23 cellular contexts compared by ENCODE assay signal in the genomic region with DNA sequence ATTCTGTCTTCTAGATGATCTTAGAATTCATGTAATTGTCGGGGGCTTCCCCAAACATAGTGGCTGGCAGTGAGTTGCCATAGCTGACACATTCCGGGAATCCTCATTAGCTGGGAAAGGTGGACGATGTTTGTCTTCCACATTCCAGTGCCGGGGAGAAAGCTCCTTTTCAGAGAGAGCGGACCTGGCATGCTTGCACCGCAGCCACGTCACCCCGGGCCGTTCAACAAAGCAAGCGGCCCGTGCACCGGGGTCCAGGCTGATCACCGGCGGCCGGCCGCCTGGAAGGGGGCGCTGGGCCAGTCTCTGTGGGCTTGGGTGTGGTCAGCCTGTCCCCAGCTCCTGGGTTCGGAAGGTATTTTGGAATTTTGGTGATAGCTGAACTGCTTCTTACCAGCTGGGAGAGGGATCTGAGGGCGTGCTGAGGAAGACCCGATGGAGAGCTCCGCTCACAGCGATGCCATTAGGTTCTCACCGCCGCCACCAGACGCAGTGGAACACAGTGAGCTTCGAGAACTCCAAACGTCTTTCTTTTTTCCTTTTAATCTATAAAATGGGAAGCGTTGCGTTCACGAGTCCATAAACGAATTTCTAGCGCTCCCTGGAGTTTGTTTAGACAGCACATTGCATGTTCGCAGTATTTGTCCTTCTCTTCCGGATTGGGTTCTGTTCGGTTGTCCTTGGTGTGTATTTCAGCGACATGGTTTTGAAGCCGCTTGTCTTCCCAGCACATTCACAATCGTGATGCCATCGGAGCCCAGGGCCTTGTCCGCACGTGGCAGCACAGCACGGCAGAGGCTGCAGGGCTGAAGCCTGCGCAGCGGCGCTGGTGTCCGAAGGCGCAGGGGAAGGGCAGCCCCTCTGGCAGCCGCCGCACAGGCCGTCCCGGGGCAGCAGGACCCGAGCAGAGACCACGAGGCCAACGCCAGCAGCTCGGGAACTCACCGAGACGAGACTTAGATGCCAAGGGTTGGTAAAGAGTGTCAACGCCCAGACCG.
DNase-seq lines count a peak whose midpoint lies in the region; ATAC-seq, FAIRE-seq and TF ChIP-seq lines count a peak whose summit lies in the region.
"Had no signal": no experiment of that assay in that cellular context is flagged by ENCODE, and none has a peak within 500 bp of the region (broad histone marks: within the 10 kb centered on the region; RNA-seq: fewer than 3 reads in every experiment).

No MANE protein-coding gene starts in this region.

- peak overlapping the region; percentile 48 for H2BK15ac ChIP-seq in mesenchymal stem cell (ENCODE audit: low read depth, poor library complexity, severe bottlenecking)

- H3K4me2 ChIP-seq in HepG2 (ENCODE audit: low read depth, low read length) (no peak overlapping the region), mesenchymal stem cell (ENCODE audit: low read length, poor library complexity, severe bottlenecking) (no peak overlapping the region)

- CTCF ChIA-PET in HepG2 (lab: Yijun Ruan, JAX; ENCODE audit: low intra/inter-chr PET ratio, low total read pairs) = no interaction called here
- CTCF ChIA-PET in WTC11 (lab: Charles Lee) = no interaction called here

- H3K27ac Mint-ChIP-seq in WTC11 = no peak overlapping the region
- H3K27ac Mint-ChIP-seq: CD8-positive, alpha-beta memory T cell; T-cell had no signal

- H3K23ac ChIP-seq in mesenchymal stem cell (ENCODE audit: low read length in 2 of 2) = no peak overlapping the region

- TF ChIP-seq RAD21 in HepG2 (CRISPR knock-in tag; IDR thresholded peaks at IDR 0.05) = no peak

- H3K27ac ChIP-seq in HepG2 (ENCODE audit: extremely low read length, insufficient read depth, low read length) (no peak overlapping the region), right lobe of liver (no peak overlapping the region), mesenchymal stem cell (ENCODE audit: low read length, poor library complexity, severe bottlenecking) (no peak overlapping the region)
- H3K27ac ChIP-seq: C4-2B, SJCRH30 had no signal

- H4K8ac ChIP-seq in mesenchymal stem cell (ENCODE audit: low read length) = no peak overlapping the region

- peak overlapping the region; percentile 68 for H4K91ac ChIP-seq in mesenchymal stem cell (ENCODE audit: low read length)

- POLR2A ChIA-PET in HepG2 (lab: Yijun Ruan, JAX) (no interaction called here), WTC11 (lab: Charles Lee) (no interaction called here)

- no peak for TF ChIP-seq POLR2A in HepG2 (IDR thresholded peaks at IDR 0.05; ENCODE audit: insufficient read depth in 1 of 2, low read depth in 2 of 2, low read length in 2 of 2)
- no peak for TF ChIP-seq POLR2A in right lobe of liver (IDR thresholded peaks at IDR 0.05)

- in situ Hi-C loops in HepG2 (cut with HindIII; ENCODE audit: extremely low pct_ligation_motif_present, low pct_unique_long_range_greater_than_20kb) = no loop called here

- DNase-seq in HepG2 (ENCODE audit: low spot score) (peak; percentile 7), right lobe of liver (no peak), WTC11 (ENCODE audit: low spot score) (peak; percentile 21), mesenchymal stem cell (no peak), NCI-H146 (lab: John Stamatoyannopoulos, UW) (no peak), NCI-H1048 (lab: John Stamatoyannopoulos, UW) (no peak)
- DNase-seq: 8988T; CD8-positive, alpha-beta memory T cell; Kasumi-1; NCI-H1417; NCI-H187 treated with DMSO at 0.1 percent for 48 hours; NCI-H226; NCI-H510A treated with DMSO at 0.1 percent for 48 hours; NCI-H774; NK-92 treated with Interleukin-12 subunit alpha and Interleukin-12 subunit beta, amount 100 ng/mL, for 24 hours; SJCRH30; T-cell had no signal

- no peaks in the 10 kb centered on the region for H4K20me1 ChIP-seq in HepG2 (ENCODE audit: insufficient read depth, low read length)

- H3K36me3 Mint-ChIP-seq in WTC11 = peaks cover 4% of the 10 kb centered on the region; the same call in 1 of the 2 replicates
- H3K36me3 Mint-ChIP-seq: CD8-positive, alpha-beta memory T cell; T-cell had no signal

- H3K36me3 ChIP-seq in HepG2 (replicated peaks in 1 of 2; ENCODE audit: control insufficient read depth in 1 of 2, insufficient read depth in 2 of 2, low read length in 2 of 2) (no peaks in the 10 kb centered on the region), right lobe of liver (no peaks in the 10 kb centered on the region), mesenchymal stem cell (ENCODE audit: control insufficient read depth in 1 of 2, insufficient read depth in 2 of 2, low read depth in 1 of 2, low read length in 2 of 2) (peaks cover 0 to 4% of the 10 kb centered on the region in 2 experiments)
- H3K36me3 ChIP-seq: SJCRH30 had no signal

- H3K4me1 ChIP-seq in HepG2 (ENCODE audit: insufficient read depth, low read length) (no peaks in the 10 kb centered on the region), right lobe of liver (no peaks in the 10 kb centered on the region), mesenchymal stem cell (ENCODE audit: control insufficient read depth, insufficient read depth, low read depth, low read length) (no peaks in the 10 kb centered on the region)
- H3K4me1 ChIP-seq: SJCRH30 had no signal

- no peaks in the 10 kb centered on the region for H3K27me3 Mint-ChIP-seq in WTC11 (ENCODE audit: low read depth)

- H3K4ac ChIP-seq in mesenchymal stem cell (ENCODE audit: low read depth in 1 of 2, low read length in 2 of 2) = no peak overlapping the region

- WGBS in HepG2 (ENCODE audit: low lambda C conversion rate) = 69% methylated on average over 42 of the region's 59 CpGs
- WGBS in right lobe of liver (ENCODE audit: insufficient coverage, low coverage, low lambda C conversion rate, missing lambda C conversion rate) = 81% methylated on average over 35 of the region's 59 CpGs
- 94% methylated on average over 55 of the region's 59 CpGs for WGBS in mesenchymal stem cell

- H3K14ac ChIP-seq in mesenchymal stem cell (ENCODE audit: low read length in 2 of 2) = no peak overlapping the region

- no peak overlapping the region for H3K18ac ChIP-seq in mesenchymal stem cell (ENCODE audit: low read depth in 1 of 2, low read length in 2 of 2)

- no peaks in the 10 kb centered on the region for H3K4me1 Mint-ChIP-seq in WTC11
- H3K4me1 Mint-ChIP-seq: CD8-positive, alpha-beta memory T cell; T-cell had no signal

- no peaks in the 10 kb centered on the region for H3K79me1 ChIP-seq in mesenchymal stem cell (replicated peaks; ENCODE audit: low read length, poor library complexity, severe bottlenecking)

- TF ChIP-seq EP300 in HepG2 (IDR thresholded peaks at IDR 0.05; ENCODE audit: low read depth in 2 of 2, low read length in 2 of 2) (no peak), HepG2 (CRISPR knock-in tag; IDR thresholded peaks at IDR 0.05; ENCODE audit: borderline replicate concordance) (no peak)

- peaks cover 4% of the 10 kb centered on the region for H3K9me3 Mint-ChIP-seq in WTC11
- H3K9me3 Mint-ChIP-seq: CD8-positive, alpha-beta memory T cell; T-cell had no signal

- H2BK5ac ChIP-seq in mesenchymal stem cell (ENCODE audit: low read depth, low read length, poor library complexity, severe bottlenecking) = no peak overlapping the region

- no peaks in the 10 kb centered on the region for H3K79me2 ChIP-seq in HepG2 (ENCODE audit: insufficient read depth, low read length)

- H3K4me3 ChIP-seq in HepG2 (replicated peaks in 1 of 3; ENCODE audit: insufficient read depth in 1 of 3, low read depth in 2 of 3, low read length in 3 of 3) (no peak overlapping the region), right lobe of liver (no peak overlapping the region), mesenchymal stem cell (ENCODE audit: insufficient read depth in 1 of 2, low read depth in 1 of 2, low read length in 2 of 2) (no peak overlapping the region)
- H3K4me3 ChIP-seq: SJCRH30 had no signal

- H3K9ac ChIP-seq in HepG2 (ENCODE audit: insufficient read depth, low read depth, low read length) (no peak overlapping the region), mesenchymal stem cell (ENCODE audit: low read length) (no peak overlapping the region)

- H3K9me3 ChIP-seq in HepG2 (ENCODE audit: low read length) (no peaks in the 10 kb centered on the region), right lobe of liver (peaks cover 0 to 3% (median 0%) of the 10 kb centered on the region in 4 donors), mesenchymal stem cell (ENCODE audit: control insufficient read depth, low read length) (no peaks in the 10 kb centered on the region)

- H3K4me3 Mint-ChIP-seq in WTC11 = no peak overlapping the region
- H3K4me3 Mint-ChIP-seq: CD8-positive, alpha-beta memory T cell; T-cell had no signal

- H2AK5ac ChIP-seq in mesenchymal stem cell (ENCODE audit: low read length, severe bottlenecking) = no peak overlapping the region

- ATAC-seq in HepG2 (peak; percentile 68), right lobe of liver (no peak), WTC11 (peak; percentile 61; the same call in 1 of the 2 replicates), HG03097 (IDR thresholded peaks at IDR 0.05; ENCODE audit: low FRiP score, unreplicated experiment) (no peak), HG03520 (IDR thresholded peaks at IDR 0.05; ENCODE audit: unreplicated experiment) (no peak)
- ATAC-seq: HCT116, Panc1, T-cell had no signal

- H2BK120ac ChIP-seq in mesenchymal stem cell (ENCODE audit: low read depth, low read length) = no peak overlapping the region

- FAIRE-seq in HepG2 (lab: Jason Lieb, UNC) = no peak
- FAIRE-seq: D721Med had no signal

- H2BK12ac ChIP-seq in mesenchymal stem cell (ENCODE audit: low read length in 2 of 2) = no peak overlapping the region

- H2AFZ ChIP-seq in HepG2 (ENCODE audit: low read length) = no peak overlapping the region
- no peak overlapping the region for H2AFZ ChIP-seq in mesenchymal stem cell (ENCODE audit: low read depth, low read length)

- no peak for TF ChIP-seq CTCF in HepG2 (CRISPR knock-in tag; IDR thresholded peaks at IDR 0.05)
- no peak for TF ChIP-seq CTCF in right lobe of liver (IDR thresholded peaks at IDR 0.05)
- TF ChIP-seq CTCF in WTC11 (IDR thresholded peaks at IDR 0.05) = no peak

- BruUV-seq in HepG2 (replicated peaks; lab: Mats Ljungman, UMichigan) = no TSS peak

- peaks cover 0 to 10% of the 10 kb centered on the region in 2 experiments; a peak in 1 of 5 replicates for H3K27me3 ChIP-seq in HepG2 (ENCODE audit: control insufficient read depth in 1 of 2, insufficient read depth in 2 of 2, low read length in 2 of 2)
- H3K27me3 ChIP-seq in right lobe of liver = no peaks in the 10 kb centered on the region
- no peaks in the 10 kb centered on the region for H3K27me3 ChIP-seq in mesenchymal stem cell (ENCODE audit: control insufficient read depth in 1 of 2, insufficient read depth in 1 of 2, low read length in 2 of 2)
- H3K27me3 ChIP-seq: SJCRH30 had no signal

- intact Hi-C loops in HepG2 (cut with micrococcal nuclease; ENCODE audit: unreplicated experiment) (no loop called here), right lobe of liver (cut with DNase I) (no loop called here)

TF ChIP-seq in HepG2, 621 proteins besides CTCF, POLR2A, EP300 and RAD21 (continues in another document):
- no peak for TF ChIP-seq POLR2AphosphoS5 (IDR thresholded peaks at IDR 0.05; ENCODE audit: low read depth, low read length)

Comparison
In these comparisons a context has a peak if more than half of its experiments do, and no peak if none do; other contexts are left out.
1. ATAC-seq: peak in HepG2 (single experiment) and WTC11 (single experiment); none in right lobe of liver (0 of 4), HG03097 (single experiment) and HG03520 (single experiment).
2. DNase-seq: peak in HepG2 (single experiment) and WTC11 (single experiment); none in right lobe of liver (0 of 3), mesenchymal stem cell (single experiment), NCI-H146 (single experiment) and NCI-H1048 (single experiment).